Comparison of ENCODE assay signal across 23 cellular contexts in genomic region chr1:200674838-200675587, GRCh38. TPM values are rescaled to one million over a fixed set of nuclear protein-coding genes. Genes with fewer than 3 reads are reported as not detected.
DNase-seq lines count a peak whose midpoint lies in the region; ATAC-seq and TF ChIP-seq lines count a peak whose summit lies in the region.
"Had no signal": no experiment of that assay in that cellular context is flagged by ENCODE, and none has a peak within 500 bp of the region (broad histone marks: within the 10 kb centered on the region; RNA-seq: fewer than 3 reads in every experiment).

No MANE protein-coding gene starts in this region.

- no peak overlapping the region for H3K4me3 Mint-ChIP-seq in activated naive CD4-positive, alpha-beta T cell treated with anti-CD3 and anti-CD28 coated beads, Interleukin-2, amount 50 U/mL, for 24 hours
- H3K4me3 Mint-ChIP-seq in activated T-helper 17 cell treated with anti-CD3 and anti-CD28 coated beads, Interleukin-2, amount 50 U/mL, for 72 hours = peak overlapping the region; percentile 24
- no peak overlapping the region for H3K4me3 Mint-ChIP-seq in stimulated activated effector memory CD8-positive, alpha-beta T cell treated with anti-CD3 and anti-CD28 coated beads, Interleukin-12 subunit alpha, Interleukin-12 subunit beta, amount 100 ng/mL, for 72 hours
- H3K4me3 Mint-ChIP-seq: activated CD4-positive, alpha-beta T cell treated with anti-CD3 and anti-CD28 coated beads, Interleukin-2, amount 10 ng/mL, durations not matched to agents 7 days and 5 days; naive thymus-derived CD4-positive, alpha-beta T cell had no signal

- H3K9me3 Mint-ChIP-seq in activated naive CD4-positive, alpha-beta T cell treated with anti-CD3 and anti-CD28 coated beads, Interleukin-2, amount 50 U/mL, for 24 hours = no peaks in the 10 kb centered on the region
- H3K9me3 Mint-ChIP-seq in activated T-helper 17 cell treated with anti-CD3 and anti-CD28 coated beads, Interleukin-2, amount 50 U/mL, for 72 hours = no peaks in the 10 kb centered on the region
- no peaks in the 10 kb centered on the region for H3K9me3 Mint-ChIP-seq in stimulated activated effector memory CD8-positive, alpha-beta T cell treated with anti-CD3 and anti-CD28 coated beads, Interleukin-12 subunit alpha, Interleukin-12 subunit beta, amount 100 ng/mL, for 72 hours
- H3K9me3 Mint-ChIP-seq: activated CD4-positive, alpha-beta T cell treated with anti-CD3 and anti-CD28 coated beads, Interleukin-2, amount 10 ng/mL, durations not matched to agents 7 days and 5 days had no signal

- TF ChIP-seq CTCF in foreskin keratinocyte (conservative IDR thresholded peaks at IDR 0.05) (no peak), GM20000 (IDR thresholded peaks at IDR 0.05; ENCODE audit: extremely low read depth, missing control alignments) (no peak)

- peaks cover 38% of the 10 kb centered on the region for H3K4me1 ChIP-seq in foreskin keratinocyte
- H3K4me1 ChIP-seq: uterus had no signal

- peak overlapping the region; percentile 76 for H3K27ac ChIP-seq in foreskin keratinocyte
- H3K27ac ChIP-seq: pancreas, uterus had no signal

- no peaks in the 10 kb centered on the region for H3K27me3 ChIP-seq in foreskin keratinocyte
- H3K27me3 ChIP-seq: pancreas, right lobe of liver, uterus had no signal

- H3K4me1 Mint-ChIP-seq in activated naive CD4-positive, alpha-beta T cell treated with anti-CD3 and anti-CD28 coated beads, Interleukin-2, amount 50 U/mL, for 24 hours = peaks cover 10% of the 10 kb centered on the region
- peaks cover 16% of the 10 kb centered on the region for H3K4me1 Mint-ChIP-seq in activated T-helper 17 cell treated with anti-CD3 and anti-CD28 coated beads, Interleukin-2, amount 50 U/mL, for 72 hours
- H3K4me1 Mint-ChIP-seq in stimulated activated effector memory CD8-positive, alpha-beta T cell treated with anti-CD3 and anti-CD28 coated beads, Interleukin-12 subunit alpha, Interleukin-12 subunit beta, amount 100 ng/mL, for 72 hours = peaks cover 22% of the 10 kb centered on the region

- no peaks in the 10 kb centered on the region for H3K36me3 Mint-ChIP-seq in activated naive CD4-positive, alpha-beta T cell treated with anti-CD3 and anti-CD28 coated beads, Interleukin-2, amount 50 U/mL, for 24 hours
- H3K36me3 Mint-ChIP-seq in activated T-helper 17 cell treated with anti-CD3 and anti-CD28 coated beads, Interleukin-2, amount 50 U/mL, for 72 hours (ENCODE audit: low read depth) = no peaks in the 10 kb centered on the region
- peaks cover 8% of the 10 kb centered on the region for H3K36me3 Mint-ChIP-seq in stimulated activated effector memory CD8-positive, alpha-beta T cell treated with anti-CD3 and anti-CD28 coated beads, Interleukin-12 subunit alpha, Interleukin-12 subunit beta, amount 100 ng/mL, for 72 hours
- H3K36me3 Mint-ChIP-seq: naive thymus-derived CD4-positive, alpha-beta T cell had no signal

- no peaks in the 10 kb centered on the region for H3K27me3 Mint-ChIP-seq in activated naive CD4-positive, alpha-beta T cell treated with anti-CD3 and anti-CD28 coated beads, Interleukin-2, amount 50 U/mL, for 24 hours
- H3K27me3 Mint-ChIP-seq in activated T-helper 17 cell treated with anti-CD3 and anti-CD28 coated beads, Interleukin-2, amount 50 U/mL, for 72 hours = no peaks in the 10 kb centered on the region
- H3K27me3 Mint-ChIP-seq: activated CD4-positive, alpha-beta T cell treated with anti-CD3 and anti-CD28 coated beads, Interleukin-2, amount 10 ng/mL, durations not matched to agents 7 days and 5 days; naive thymus-derived CD4-positive, alpha-beta T cell had no signal

- ATAC-seq in activated T-helper 17 cell treated with anti-CD3 and anti-CD28 coated beads, Interleukin-2, amount 50 U/mL, for 72 hours (replicated peaks) = no peak
- peak; percentile 15 for ATAC-seq in foreskin keratinocyte
- no peak for ATAC-seq in stimulated activated effector memory CD8-positive, alpha-beta T cell treated with anti-CD3 and anti-CD28 coated beads, Interleukin-12 subunit alpha, Interleukin-12 subunit beta, amount 100 ng/mL, for 72 hours
- no peak for ATAC-seq in HG03460 (IDR thresholded peaks at IDR 0.05; ENCODE audit: unreplicated experiment)
- ATAC-seq: naive thymus-derived CD4-positive, alpha-beta T cell; pancreas had no signal

- H3K27ac Mint-ChIP-seq in activated naive CD4-positive, alpha-beta T cell treated with anti-CD3 and anti-CD28 coated beads, Interleukin-2, amount 50 U/mL, for 24 hours = peak overlapping the region; percentile 18
- peak overlapping the region; percentile 20 for H3K27ac Mint-ChIP-seq in activated T-helper 17 cell treated with anti-CD3 and anti-CD28 coated beads, Interleukin-2, amount 50 U/mL, for 72 hours
- H3K27ac Mint-ChIP-seq in stimulated activated effector memory CD8-positive, alpha-beta T cell treated with anti-CD3 and anti-CD28 coated beads, Interleukin-12 subunit alpha, Interleukin-12 subunit beta, amount 100 ng/mL, for 72 hours = peak overlapping the region; percentile 10
- H3K27ac Mint-ChIP-seq: activated CD4-positive, alpha-beta T cell treated with anti-CD3 and anti-CD28 coated beads, Interleukin-2, amount 10 ng/mL, durations not matched to agents 7 days and 5 days had no signal

- no peak for DNase-seq in activated naive CD4-positive, alpha-beta T cell treated with Interleukin-2 at 50 U/mL for 16 hours
- peak; percentile 87 to 94 for DNase-seq in foreskin keratinocyte
- DNase-seq in stimulated activated effector memory CD8-positive, alpha-beta T cell treated with anti-CD3 and anti-CD28 coated beads, Interleukin-12 subunit alpha, Interleukin-12 subunit beta, amount 100 ng/mL, for 72 hours (ENCODE audit: low spot score in 2 of 2) = no peak
- no peak for DNase-seq in effector CD4-positive, alpha-beta T cell
- no peak for DNase-seq in GM20000 (ENCODE audit: low spot score)
- DNase-seq: activated CD4-positive, alpha-beta T cell treated with anti-CD3 and anti-CD28 coated beads, Interleukin-2, amount 10 ng/mL, durations not matched to agents 7 days and 5 days; activated CD8-positive, alpha-beta memory T cell treated with anti-CD3 and anti-CD28 coated beads, Interleukin-2, amount 50 U/mL, for 48 hours; erythroblast; kidney glomerular epithelial cell; naive thymus-derived CD4-positive, alpha-beta T cell; NCI-H1417 treated with DMSO at 0.1 percent for 48 hours; NCI-H2107; NCI-H510A; NK-92 treated with Interleukin-12 subunit alpha and Interleukin-12 subunit beta, amount 100 ng/mL, for 24 hours; pancreas; right lobe of liver; SK-N-SH; stimulated activated CD8-positive, alpha-beta memory T cell treated with anti-CD3 and anti-CD28 coated beads, Interleukin-4, amount 100 ng/mL, for 48 hours; substantia nigra; uterus had no signal

RNA-seq across cellular contexts. Expression of gene DDX59, which starts 5.3 kb away (rescaled TPM):
- total RNA-seq in activated T-helper 17 cell treated with anti-CD3 and anti-CD28 coated beads, Interleukin-2, amount 50 U/mL, for 72 hours = 10 to 100 TPM; 23.6 to 31.9 TPM
- total RNA-seq in foreskin keratinocyte = 14.0 and 14.4 TPM in 2 replicates
- 10.7 and 12.3 TPM in 2 replicates for polyA plus RNA-seq in foreskin keratinocyte

RNA-seq across cellular contexts. Expression of gene KIF14, which starts 54.5 kb away (rescaled TPM):
- 10 to 100 TPM; 17.1 to 24.4 TPM for total RNA-seq in activated T-helper 17 cell treated with anti-CD3 and anti-CD28 coated beads, Interleukin-2, amount 50 U/mL, for 72 hours
- total RNA-seq in foreskin keratinocyte = 19.1 and 24.9 TPM in 2 replicates
- polyA plus RNA-seq in foreskin keratinocyte = 2.5 and 3.7 TPM in 2 replicates
- polyA plus RNA-seq: naive thymus-derived CD4-positive, alpha-beta T cell had no signal

Comparison
In these comparisons a context has a peak if more than half of its experiments do, and no peak if none do; other contexts are left out.
1. DNase-seq: peak in foreskin keratinocyte (2 of 2); none in activated naive CD4-positive, alpha-beta T cell treated with Interleukin-2 at 50 U/mL for 16 hours (single experiment), stimulated activated effector memory CD8-positive, alpha-beta T cell treated with anti-CD3 and anti-CD28 coated beads, Interleukin-12 subunit alpha, Interleukin-12 subunit beta, amount 100 ng/mL, for 72 hours (0 of 2), effector CD4-positive, alpha-beta T cell (single experiment) and GM20000 (single experiment).
2. Peak in every context shown above with its lines, with median percentiles within 50 percentile points of each other: H3K27ac Mint-ChIP-seq.